In genomic region chr11:125272822-125273221, GRCh38 we compare ENCODE assay signal across 14 cellular contexts.
"Had no signal": no experiment of that assay in that cellular context is flagged by ENCODE, and none has a peak within 500 bp of the region (broad histone marks: within the 10 kb centered on the region; RNA-seq: fewer than 3 reads in every experiment).

No MANE protein-coding gene starts in this region.

- DNase-seq: activated CD4-positive, alpha-beta T cell treated with anti-CD3 and anti-CD28 coated beads, Interleukin-2, amount 50 U/mL, for 4 hours; activated CD4-positive, CD25-positive, alpha-beta regulatory T cell treated with anti-CD3 and anti-CD28 coated beads, Interleukin-2, amount 50 U/mL, for 72 hours; activated effector memory CD4-positive, alpha-beta T cell treated with anti-CD3 and anti-CD28 coated beads, Interleukin-2, amount 50 U/mL, for 16 hours; activated T-cell treated with anti-CD3 and anti-CD28 coated beads, Interleukin-2, amount 50 U/mL, for 24 hours; dorsolateral prefrontal cortex; esophagus squamous epithelium; foreskin fibroblast; glutamatergic neuron; stimulated activated CD4-positive, alpha-beta T cell treated with anti-CD3 and anti-CD28 coated beads, Interleukin-2, amount 100 ng/mL, for 24 hours; stimulated activated naive B cell treated with anti-CD40 and anti-IgM and Interleukin-4, amounts not matched to agents 10 μg/mL and 1 μg/mL and 100 μg/mL, for 72 hours; transverse colon had no signal

- H3K27ac ChIP-seq: esophagus squamous epithelium, transverse colon had no signal

- H3K36me3 ChIP-seq: esophagus squamous epithelium, transverse colon had no signal

- H3K36me3 Mint-ChIP-seq: activated naive CD8-positive, alpha-beta T cell; stimulated activated naive B cell treated with anti-CD40 and anti-IgM and Interleukin-4, amounts not matched to agents 10 μg/mL and 1 μg/mL and 100 μg/mL, for 72 hours had no signal

- H3K9me3 ChIP-seq: esophagus squamous epithelium, transverse colon had no signal

- H3K9me3 Mint-ChIP-seq: activated T-cell treated with anti-CD3 and anti-CD28 coated beads, Interleukin-2, amount 50 U/mL, for 24 hours; stimulated activated naive B cell treated with anti-CD40 and anti-IgM and Interleukin-4, amounts not matched to agents 10 μg/mL and 1 μg/mL and 100 μg/mL, for 72 hours; T-helper 2 cell treated with Interferon-gamma antibody and Interleukin-4, amounts not matched to agents 5 μg/mL and 100 μg/mL, for 36 hours had no signal

- H3K27ac Mint-ChIP-seq: activated naive CD8-positive, alpha-beta T cell; activated T-cell treated with anti-CD3 and anti-CD28 coated beads, Interleukin-2, amount 50 U/mL, for 24 hours; stimulated activated naive B cell treated with anti-CD40 and anti-IgM and Interleukin-4, amounts not matched to agents 10 μg/mL and 1 μg/mL and 100 μg/mL, for 72 hours; T-helper 2 cell treated with Interferon-gamma antibody and Interleukin-4, amounts not matched to agents 5 μg/mL and 100 μg/mL, for 36 hours had no signal

- H3K27me3 ChIP-seq: dorsolateral prefrontal cortex, transverse colon had no signal

- ATAC-seq: left lobe of liver; stimulated activated naive B cell treated with anti-CD40 and anti-IgM and Interleukin-4, amounts not matched to agents 10 μg/mL and 1 μg/mL and 100 μg/mL, for 72 hours had no signal

- H3K4me3 ChIP-seq: dorsolateral prefrontal cortex, esophagus squamous epithelium, transverse colon had no signal

- H3K4me1 ChIP-seq: esophagus squamous epithelium, transverse colon had no signal
